ENCODE assay signal across 12 cellular contexts in genomic region chr5:9851458-9851857, GRCh38.
DNase-seq lines count a peak whose midpoint lies in the region; TF ChIP-seq lines count a peak whose summit lies in the region.
"Had no signal": no experiment of that assay in that cellular context is flagged by ENCODE, and none has a peak within 500 bp of the region (broad histone marks: within the 10 kb centered on the region; RNA-seq: fewer than 3 reads in every experiment).

No MANE protein-coding gene starts in this region.

- H3K79me2 ChIP-seq in neural progenitor cell (ENCODE audit: low read depth) = no peaks in the 10 kb centered on the region

- POLR2A ChIA-PET in BJ (lab: Charles Lee) = interaction anchor here (0.5 kb wide), 1 partner anchor 13 kb away, joined by 3 read pairs; no protein-coding TSS in a partner anchor

- H3K9me3 ChIP-seq in neural progenitor cell (ENCODE audit: low read depth) = no peaks in the 10 kb centered on the region
- no peaks in the 10 kb centered on the region for H3K9me3 ChIP-seq in Peyer's patch

- no peak overlapping the region for H3K27ac Mint-ChIP-seq in chondrocyte (ENCODE audit: unreplicated experiment)
- no peak overlapping the region for H3K27ac Mint-ChIP-seq in neural progenitor cell
- H3K27ac Mint-ChIP-seq: activated B cell treated with CpG ODN at 0.5 μM for 24 hours; activated naive CD4-positive, alpha-beta T cell treated with anti-CD3 and anti-CD28 coated beads, Interleukin-2, amount 50 U/mL, for 24 hours; nephron progenitor cell had no signal

- H3K4me3 ChIP-seq in BJ (ENCODE audit: low read depth, low read length) (no peak overlapping the region), NB4 (ENCODE audit: low read depth, low read length) (no peak overlapping the region), neural progenitor cell (no peak overlapping the region), Peyer's patch (no peak overlapping the region)

- H3K9me3 Mint-ChIP-seq in chondrocyte (ENCODE audit: low read depth) (peaks cover 3% of the 10 kb centered on the region), neural progenitor cell (peaks cover 2% of the 10 kb centered on the region)

- H3K4me1 Mint-ChIP-seq in chondrocyte (ENCODE audit: low read depth) = peaks cover 11% of the 10 kb centered on the region
- no peaks in the 10 kb centered on the region for H3K4me1 Mint-ChIP-seq in neural progenitor cell
- H3K4me1 Mint-ChIP-seq: activated B cell treated with CpG ODN at 0.5 μM for 24 hours; activated naive CD4-positive, alpha-beta T cell treated with anti-CD3 and anti-CD28 coated beads, Interleukin-2, amount 50 U/mL, for 24 hours; nephron progenitor cell had no signal

- H3K9ac ChIP-seq in neural progenitor cell = no peak overlapping the region

- H3F3A ChIP-seq in neural progenitor cell (ENCODE audit: low read depth) = no peaks in the 10 kb centered on the region

- H3K27ac ChIP-seq in neural progenitor cell (no peak overlapping the region), Peyer's patch (no peak overlapping the region)

- H3K27me3 Mint-ChIP-seq in chondrocyte (ENCODE audit: low read depth) (no peaks in the 10 kb centered on the region), neural progenitor cell (ENCODE audit: insufficient read depth, low read depth) (peaks cover 2% of the 10 kb centered on the region)
- H3K27me3 Mint-ChIP-seq: activated B cell treated with CpG ODN at 0.5 μM for 24 hours had no signal

- no peaks in the 10 kb centered on the region for H3K36me3 Mint-ChIP-seq in chondrocyte (ENCODE audit: low read depth)
- no peaks in the 10 kb centered on the region for H3K36me3 Mint-ChIP-seq in neural progenitor cell
- H3K36me3 Mint-ChIP-seq: activated naive CD4-positive, alpha-beta T cell treated with anti-CD3 and anti-CD28 coated beads, Interleukin-2, amount 50 U/mL, for 24 hours had no signal

- H2AFZ ChIP-seq in neural progenitor cell (replicated peaks) = no peak overlapping the region

- H4K20me1 ChIP-seq in neural progenitor cell (ENCODE audit: low read depth) = no peaks in the 10 kb centered on the region

- H3K4me3 Mint-ChIP-seq in chondrocyte (ENCODE audit: unreplicated experiment) (no peak overlapping the region), neural progenitor cell (no peak overlapping the region)
- H3K4me3 Mint-ChIP-seq: activated B cell treated with CpG ODN at 0.5 μM for 24 hours; activated naive CD4-positive, alpha-beta T cell treated with anti-CD3 and anti-CD28 coated beads, Interleukin-2, amount 50 U/mL, for 24 hours; nephron progenitor cell had no signal

- TF ChIP-seq POLR2A in NB4 (IDR thresholded peaks at IDR 0.05; ENCODE audit: extremely low read depth, insufficient read length) = no peak
- no peak for TF ChIP-seq POLR2A in Peyer's patch (IDR thresholded peaks at IDR 0.05)

- TF ChIP-seq CTCF in BJ (IDR thresholded peaks at IDR 0.05; ENCODE audit: insufficient read depth, low read depth, low read length) (peak; percentile 64), NB4 (IDR thresholded peaks at IDR 0.05; ENCODE audit: low read depth, low read length) (peak; percentile 29), chondrocyte (IDR thresholded peaks at IDR 0.05) (peak; percentile 70), neural progenitor cell (IDR thresholded peaks at IDR 0.05) (peak; percentile 22), Peyer's patch (IDR thresholded peaks at IDR 0.05) (peak in 1 of 6 experiments; percentile 10)

- H3K27me3 ChIP-seq in BJ (ENCODE audit: control insufficient read depth, insufficient read depth, low read length) = no peaks in the 10 kb centered on the region
- no peaks in the 10 kb centered on the region for H3K27me3 ChIP-seq in neural progenitor cell
- no peaks in the 10 kb centered on the region for H3K27me3 ChIP-seq in Peyer's patch

- H3K36me3 ChIP-seq in BJ (ENCODE audit: control insufficient read depth, insufficient read depth, low read length) (no peaks in the 10 kb centered on the region), neural progenitor cell (no peaks in the 10 kb centered on the region), Peyer's patch (no peaks in the 10 kb centered on the region)

- H3K4me2 ChIP-seq in neural progenitor cell = no peak overlapping the region

- no peaks in the 10 kb centered on the region for H3K4me1 ChIP-seq in neural progenitor cell
- H3K4me1 ChIP-seq in Peyer's patch = no peaks in the 10 kb centered on the region

- CTCF ChIA-PET in BJ (lab: Yijun Ruan, JAX) = interaction anchor here (0.8 to 3.0 kb wide), 6 partner anchors 10 to 304 kb away, joined by 3 to 8 read pairs (median 3); no protein-coding TSS in a partner anchor

- DNase-seq in BJ (ENCODE audit: low read depth) (peak; percentile 89), NB4 (ENCODE audit: low read depth) (peak; percentile 5), chondrocyte (ENCODE audit: low spot score) (no peak), neural progenitor cell (ENCODE audit: low spot score) (peak; percentile 22), NCI-H526 (lab: John Stamatoyannopoulos, UW) (no peak), NCI-H1417 treated with DMSO at 0.1 percent for 48 hours (lab: John Stamatoyannopoulos, UW) (no peak), NCI-H1048 (lab: John Stamatoyannopoulos, UW) (no peak), Peyer's patch (no peak)
- DNase-seq: activated B cell treated with CpG ODN at 0.5 μM for 24 hours, NCI-H2227 treated with DMSO at 0.1 percent for 48 hours, nephron progenitor cell had no signal

Comparison
In these comparisons a context has a peak if more than half of its experiments do, and no peak if none do; other contexts are left out.
1. DNase-seq: peak in BJ (single experiment), NB4 (single experiment) and neural progenitor cell (single experiment); none in chondrocyte (single experiment), NCI-H526 (0 of 2), NCI-H1417 treated with DMSO at 0.1 percent for 48 hours (single experiment), NCI-H1048 (single experiment) and Peyer's patch (0 of 3).